ENCODE assay signal across 9 cellular contexts in genomic region chr17:4941027-4941610, GRCh38. TPM values are rescaled to one million over a fixed set of nuclear protein-coding genes. Genes with fewer than 3 reads are reported as not detected.
DNase-seq lines count a peak whose midpoint lies in the region; ATAC-seq and TF ChIP-seq lines count a peak whose summit lies in the region.
"Had no signal": no experiment of that assay in that cellular context is flagged by ENCODE, and none has a peak within 500 bp of the region (broad histone marks: within the 10 kb centered on the region; RNA-seq: fewer than 3 reads in every experiment).

No MANE protein-coding gene starts in this region.

- H3K36me3 ChIP-seq in HUES64 (ENCODE audit: insufficient read depth, low read length) (peaks cover 64% of the 10 kb centered on the region), mucosa of descending colon (ENCODE audit: low read depth) (no peaks in the 10 kb centered on the region)

- H3K27me3 ChIP-seq in HUES64 (ENCODE audit: insufficient read depth, low read length) = no peaks in the 10 kb centered on the region

- no peak for DNase-seq in caudate nucleus (lab: John Stamatoyannopoulos, UW)
- no peak for DNase-seq in mucosa of descending colon
- no peak for DNase-seq in DMS53 (lab: John Stamatoyannopoulos, UW)
- DNase-seq in NCI-H2107 (lab: John Stamatoyannopoulos, UW) = no peak
- no peak for DNase-seq in NK-92 (lab: John Stamatoyannopoulos, UW; ENCODE audit: unreplicated experiment)

- peak overlapping the region; percentile 70 for H3K4me3 ChIP-seq in HUES64 (ENCODE audit: low read length)
- H3K4me3 ChIP-seq in mucosa of descending colon = peak overlapping the region; percentile 77

- peak overlapping the region; percentile 89 for H3K9ac ChIP-seq in HUES64 (ENCODE audit: low read depth, low read length)

- H3K27ac ChIP-seq in 22Rv1 (peak overlapping the region; percentile 98), HUES64 (ENCODE audit: low read depth, low read length) (peak overlapping the region; percentile 90), caudate nucleus (ENCODE audit: low read depth, low read length) (peak overlapping the region; percentile 96)

- 45% methylated on average over 9 of the region's 9 CpGs for WGBS in HUES64

- H3K4me1 ChIP-seq in HUES64 (ENCODE audit: insufficient read depth, low read length) (peaks cover 25% of the 10 kb centered on the region; the same call in 1 of the 2 replicates), mucosa of descending colon (ENCODE audit: low read depth) (peaks cover 36% of the 10 kb centered on the region)

- ATAC-seq in mucosa of descending colon (no peak), GM19452 (IDR thresholded peaks at IDR 0.05; ENCODE audit: unreplicated experiment) (no peak)

- TF ChIP-seq CTCF in 22Rv1 (IDR thresholded peaks at IDR 0.05) (no peak), mucosa of descending colon (IDR thresholded peaks at IDR 0.05) (no peak)

- H3K9me3 ChIP-seq in HUES64 (ENCODE audit: insufficient read depth, low read depth, low read length) = no peaks in the 10 kb centered on the region
- no peaks in the 10 kb centered on the region for H3K9me3 ChIP-seq in mucosa of descending colon

- intact Hi-C loops in mucosa of descending colon (cut with DNase I, micrococcal nuclease) = no loop called here

RNA-seq across cellular contexts. Expression of gene RNF167, which starts 1.1 kb away (rescaled TPM):
- polyA plus RNA-seq in HUES64 (2013, experiment 1 of 2) = 93.3 TPM
- 106 TPM for polyA plus RNA-seq in HUES64 (2013, experiment 2 of 2)
- total RNA-seq in mucosa of descending colon = 100 to 1,000 TPM in 2 of 3 donors, 10 to 100 TPM in 1; 90.8 to 118 (median 114) TPM

RNA-seq across cellular contexts. Expression of gene SLC25A11, which starts 1.3 kb away (rescaled TPM):
- polyA plus RNA-seq in HUES64 (2013, experiment 1 of 2) = 53.6 TPM
- 54.9 TPM for polyA plus RNA-seq in HUES64 (2013, experiment 2 of 2)
- total RNA-seq in mucosa of descending colon = 10 to 100 TPM; 68.4 to 87.2 (median 72.8) TPM

RNA-seq across cellular contexts. Expression of gene PFN1, which starts 7.2 kb away (rescaled TPM):
- polyA plus RNA-seq in HUES64 (2013, experiment 1 of 2) = 1,291 TPM
- 1,164 TPM for polyA plus RNA-seq in HUES64 (2013, experiment 2 of 2)
- 100 to 1,000 TPM; 605 to 825 (median 723) TPM for total RNA-seq in mucosa of descending colon

RNA-seq across cellular contexts. Expression of gene GP1BA, which starts 9.0 kb away (rescaled TPM):
- not detected for polyA plus RNA-seq in HUES64 (2013, experiment 1 of 2)
- polyA plus RNA-seq in HUES64 (2013, experiment 2 of 2) = not detected
- total RNA-seq in mucosa of descending colon = not detected
- total RNA-seq: NCI-H460 had no signal

RNA-seq across cellular contexts. Expression of gene ENO3, which starts 9.8 kb away (rescaled TPM):
- 14.8 TPM for polyA plus RNA-seq in HUES64 (2013, experiment 1 of 2)
- polyA plus RNA-seq in HUES64 (2013, experiment 2 of 2) = 18.8 TPM
- 10 to 100 TPM in 2 of 3 donors, 1 to 10 TPM in 1; 8.6 to 12.4 (median 10.1) TPM for total RNA-seq in mucosa of descending colon
